ENCODE assay signal across 15 cellular contexts in genomic region chr16:58195771-58196170, GRCh38. TPM values are rescaled to one million over a fixed set of nuclear protein-coding genes. Genes with fewer than 3 reads are reported as not detected.
DNase-seq lines count a peak whose midpoint lies in the region; ATAC-seq and TF ChIP-seq lines count a peak whose summit lies in the region.
"Had no signal": no experiment of that assay in that cellular context is flagged by ENCODE, and none has a peak within 500 bp of the region (broad histone marks: within the 10 kb centered on the region; RNA-seq: fewer than 3 reads in every experiment).

No MANE protein-coding gene starts in this region.

- H3K4me2 ChIP-seq in mammary epithelial cell (ENCODE audit: insufficient read depth, low read depth, low read length) = no peak overlapping the region

- WGBS in mammary epithelial cell (ENCODE audit: low coverage, missing lambda C conversion rate) = 88% methylated on average over 3 of the region's 3 CpGs

- no peaks in the 10 kb centered on the region for H3K9me3 ChIP-seq in mammary epithelial cell (replicated peaks; ENCODE audit: insufficient read depth, low read length)
- H3K9me3 ChIP-seq: ovary had no signal

- no peak overlapping the region for H3K9ac ChIP-seq in mammary epithelial cell (ENCODE audit: insufficient read depth, low read length)

- DNase-seq in MCF 10A (ENCODE audit: unreplicated experiment) (no peak), mammary epithelial cell (no peak), T-cell (no peak), endothelial cell (ENCODE audit: low spot score) (no peak), G401 (ENCODE audit: low spot score) (no peak)
- no peak for DNase-seq in stimulated activated naive CD8-positive, alpha-beta T cell treated with anti-CD3 and anti-CD28 coated beads, Interleukin-15, amount 100 ng/mL, for 72 hours
- DNase-seq: activated CD8-positive, alpha-beta memory T cell treated with anti-CD3 and anti-CD28 coated beads, Interleukin-2, amount 50 U/mL, for 4 hours; amygdala; mesenchymal stem cell; NCI-H2171; NK-92 treated with Interleukin-12 subunit alpha and Interleukin-12 subunit beta, amount 100 ng/mL, for 24 hours; ovary; SHP77 treated with DMSO at 0.1 percent for 48 hours had no signal

- H3K4me3 ChIP-seq in mammary epithelial cell (replicated peaks in 1 of 3; ENCODE audit: insufficient read depth in 1 of 3, low read depth in 2 of 3, low read length in 3 of 3) = no peak overlapping the region
- H3K4me3 ChIP-seq: ovary had no signal

- dilution Hi-C loops in mammary epithelial cell (cut with HindIII; ENCODE audit: low sequenced_read_pairs) = no loop called here

- intact Hi-C loops in MCF 10A (cut with micrococcal nuclease) (loop anchor here (1.0 kb wide), 1 partner anchor 111 kb away; no protein-coding TSS in a partner anchor), mammary epithelial cell (cut with micrococcal nuclease) (loop anchor here (2.0 to 5.0 kb wide), 3 partner anchors 42 to 171 kb away; partner anchors contain the start of gene MMP15)

- ATAC-seq in T-cell (replicated peaks in 1 of 4) (no peak), HG03432 (IDR thresholded peaks at IDR 0.05; ENCODE audit: unreplicated experiment) (no peak), HG03457 (IDR thresholded peaks at IDR 0.05; ENCODE audit: unreplicated experiment) (no peak)
- no peak for ATAC-seq in stimulated activated naive CD8-positive, alpha-beta T cell treated with anti-CD3 and anti-CD28 coated beads, Interleukin-15, amount 100 ng/mL, for 72 hours

- H3K9me3 Mint-ChIP-seq in MCF 10A (ENCODE audit: unreplicated experiment) = no peaks in the 10 kb centered on the region
- H3K9me3 Mint-ChIP-seq in T-cell = no peaks in the 10 kb centered on the region
- no peaks in the 10 kb centered on the region for H3K9me3 Mint-ChIP-seq in endothelial cell (ENCODE audit: unreplicated experiment)
- no peaks in the 10 kb centered on the region for H3K9me3 Mint-ChIP-seq in stimulated activated naive CD8-positive, alpha-beta T cell treated with anti-CD3 and anti-CD28 coated beads, Interleukin-15, amount 100 ng/mL, for 72 hours

- in situ Hi-C loops in mammary epithelial cell (cut with MboI; ENCODE audit: low sequenced_read_pairs in 2 of 2) = no loop called here
- in situ Hi-C loops in G401 (cut with HindIII; ENCODE audit: low sequenced_read_pairs) = no loop called here

- peaks cover 53% of the 10 kb centered on the region for H3K36me3 Mint-ChIP-seq in MCF 10A (ENCODE audit: insufficient read depth, unreplicated experiment)
- peaks cover 43% of the 10 kb centered on the region for H3K36me3 Mint-ChIP-seq in T-cell
- H3K36me3 Mint-ChIP-seq in endothelial cell (ENCODE audit: low read depth, unreplicated experiment) = peaks cover 32% of the 10 kb centered on the region

- H2AFZ ChIP-seq in mammary epithelial cell (ENCODE audit: low read depth, low read length) = no peak overlapping the region

- H3K27me3 ChIP-seq in mammary epithelial cell (ENCODE audit: insufficient read depth, low read length) = no peaks in the 10 kb centered on the region
- H3K27me3 ChIP-seq: ovary had no signal

- H3K79me2 ChIP-seq in mammary epithelial cell (ENCODE audit: insufficient read depth, low read length) = peaks cover 66% of the 10 kb centered on the region

- H3K4me3 Mint-ChIP-seq in MCF 10A (ENCODE audit: unreplicated experiment) = peak overlapping the region; percentile 86
- peak overlapping the region; percentile 80 to 89 (median 84) for H3K4me3 Mint-ChIP-seq in T-cell
- peak overlapping the region; percentile 87 for H3K4me3 Mint-ChIP-seq in endothelial cell (ENCODE audit: unreplicated experiment)
- peak overlapping the region; percentile 41 to 60 for H3K4me3 Mint-ChIP-seq in stimulated activated naive CD8-positive, alpha-beta T cell treated with anti-CD3 and anti-CD28 coated beads, Interleukin-15, amount 100 ng/mL, for 72 hours

- H3K4me1 Mint-ChIP-seq in MCF 10A (ENCODE audit: insufficient read depth, unreplicated experiment) = peaks cover 19% of the 10 kb centered on the region
- H3K4me1 Mint-ChIP-seq in T-cell = peaks cover 63 to 70% (median 66%) of the 10 kb centered on the region in 3 donors
- H3K4me1 Mint-ChIP-seq in endothelial cell (ENCODE audit: unreplicated experiment) = peaks cover 17% of the 10 kb centered on the region
- peaks cover 69% of the 10 kb centered on the region for H3K4me1 Mint-ChIP-seq in stimulated activated naive CD8-positive, alpha-beta T cell treated with anti-CD3 and anti-CD28 coated beads, Interleukin-15, amount 100 ng/mL, for 72 hours

- peaks cover 10% of the 10 kb centered on the region for H3K4me1 ChIP-seq in mammary epithelial cell (ENCODE audit: insufficient read depth, low read length)

- no peak for TF ChIP-seq CTCF in MCF 10A (IDR thresholded peaks at IDR 0.05; ENCODE audit: unreplicated experiment)
- no peak for TF ChIP-seq CTCF in mammary epithelial cell (conservative IDR thresholded peaks at IDR 0.05 in 1 of 2, IDR thresholded peaks at IDR 0.05 in 1 of 2; ENCODE audit: extremely low read depth in 1 of 2, insufficient read depth in 1 of 2, low read depth in 1 of 2, low read length in 2 of 2)
- TF ChIP-seq CTCF in endothelial cell (IDR thresholded peaks at IDR 0.05; ENCODE audit: unreplicated experiment) = no peak

- POLR2A ChIA-PET in MCF 10A (lab: Yijun Ruan, JAX) = interaction anchor here (1.3 to 1.6 kb wide), 2 partner anchors 9 to 11 kb away, joined by 3 to 4 read pairs; no protein-coding TSS in a partner anchor
- POLR2A ChIA-PET in T-cell (lab: Charles Lee) = no interaction called here

- no peak overlapping the region for H3K27ac Mint-ChIP-seq in MCF 10A (ENCODE audit: low read depth, unreplicated experiment)
- peak overlapping the region in 1 of 2 donors; percentile 80 for H3K27ac Mint-ChIP-seq in T-cell
- H3K27ac Mint-ChIP-seq in endothelial cell (ENCODE audit: unreplicated experiment) = no peak overlapping the region
- peak overlapping the region in 1 of 2 donors; percentile 71 for H3K27ac Mint-ChIP-seq in stimulated activated naive CD8-positive, alpha-beta T cell treated with anti-CD3 and anti-CD28 coated beads, Interleukin-15, amount 100 ng/mL, for 72 hours

- no peaks in the 10 kb centered on the region for H4K20me1 ChIP-seq in mammary epithelial cell (ENCODE audit: insufficient read depth, low read length)

- peaks cover 30% of the 10 kb centered on the region for H3K36me3 ChIP-seq in mammary epithelial cell (ENCODE audit: insufficient read depth, low read length)
- H3K36me3 ChIP-seq: ovary had no signal

- no TSS peak for BruUV-seq in MCF 10A (replicated peaks; lab: Mats Ljungman, UMichigan)
- no TSS peak for BruUV-seq in mammary epithelial cell (replicated peaks; lab: Mats Ljungman, UMichigan)

- H3K27ac ChIP-seq in mammary epithelial cell (ENCODE audit: insufficient read depth, low read depth, low read length) = no peak overlapping the region
- H3K27ac ChIP-seq: ovary had no signal

- CTCF ChIA-PET in MCF 10A (lab: Yijun Ruan, JAX) = interaction anchor here (1.0 to 1.9 kb wide), 5 partner anchors 10 to 176 kb away, joined by 3 to 7 read pairs (median 4); no protein-coding TSS in a partner anchor
- CTCF ChIA-PET in mammary epithelial cell (lab: Charles Lee; ENCODE audit: low non-redundant PET) = no interaction called here
- CTCF ChIA-PET in T-cell (lab: Charles Lee) = interaction anchor here in 1 of 2 donors (1.0 kb wide), 1 partner anchor 67 kb away, joined by 4 read pairs; the partner anchor contains the start of gene CFAP20

- H3K27me3 Mint-ChIP-seq in MCF 10A (ENCODE audit: insufficient read depth, unreplicated experiment) (no peaks in the 10 kb centered on the region), T-cell (peaks cover 0 to 7% of the 10 kb centered on the region in 2 donors), endothelial cell (ENCODE audit: unreplicated experiment) (peaks cover 6% of the 10 kb centered on the region)
- H3K27me3 Mint-ChIP-seq in stimulated activated naive CD8-positive, alpha-beta T cell treated with anti-CD3 and anti-CD28 coated beads, Interleukin-15, amount 100 ng/mL, for 72 hours = peaks cover 7% of the 10 kb centered on the region

RNA-seq across cellular contexts. Expression of gene CSNK2A2, which starts 2.1 kb away (rescaled TPM):
- 91.7 and 97.2 TPM in 2 replicates for total RNA-seq in MCF 10A (2022)
- total RNA-seq in mammary epithelial cell = 10 to 100 TPM; 29.3 to 79.7 TPM
- 41.3 TPM for polyA plus RNA-seq in mammary epithelial cell
- polyA minus RNA-seq in mammary epithelial cell = 127 TPM
- total RNA-seq in T-cell = 10 to 100 TPM; 51.9 to 62.4 (median 55.0) TPM
- total RNA-seq in endothelial cell (ENCODE audit: unreplicated experiment) = 149 TPM
- total RNA-seq in G401 (2014; rRNA removed; shearing (Covaris generic)) = 23.9 and 34.4 TPM in 2 replicates
